Comparison of ENCODE assay signal across 8 cellular contexts in the genomic region with DNA sequence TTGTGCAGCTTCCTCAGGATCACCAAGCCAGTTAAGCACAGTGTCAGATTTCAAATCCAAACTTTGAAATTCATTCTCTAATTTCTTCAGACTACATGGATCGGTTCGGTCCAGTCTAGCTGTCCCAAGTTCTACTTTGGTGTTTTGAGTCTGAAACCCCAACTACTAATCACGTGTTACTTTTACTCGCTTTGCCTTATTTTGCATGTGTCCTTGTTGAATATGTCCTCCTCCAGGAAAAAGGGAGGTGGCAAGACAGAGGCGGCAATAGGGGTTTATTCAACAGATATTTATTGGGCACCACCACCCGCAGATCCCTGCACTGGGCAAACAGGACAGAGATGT. TPM values are rescaled to one million over a fixed set of nuclear protein-coding genes. Genes with fewer than 3 reads are reported as not detected.
DNase-seq lines count a peak whose midpoint lies in the region; ATAC-seq and TF ChIP-seq lines count a peak whose summit lies in the region.

No MANE protein-coding gene starts in this region.

- H3K27ac Mint-ChIP-seq in activated naive CD4-positive, alpha-beta T cell treated with anti-CD3 and anti-CD28 coated beads, Interleukin-2, amount 50 U/mL, for 24 hours: no peak overlapping the region
- no peak overlapping the region for H3K27ac Mint-ChIP-seq in activated naive CD4-positive, alpha-beta T cell treated with anti-CD3 and anti-CD28 coated beads, Interleukin-2, amount 50 U/mL, for 72 hours

- WGBS in urinary bladder: 2% methylated on average over 6 of the region's 6 CpGs

- H3K27ac ChIP-seq in lower lobe of right lung (no peak overlapping the region), urinary bladder (ENCODE audit: low read depth) (no peak overlapping the region)

- intact Hi-C loops in lower lobe of right lung (cut with DNase I): no loop called here

- H3K27me3 ChIP-seq in lower lobe of right lung (ENCODE audit: low read depth): peaks cover 23% of the 10 kb centered on the region

- H3K4me3 ChIP-seq in astrocyte of the spinal cord (ENCODE audit: low read depth, low read length) (peak overlapping the region; percentile 69), lower lobe of right lung (peak overlapping the region; percentile 49), urinary bladder (ENCODE audit: low read depth, low read length) (peak overlapping the region; percentile 83)

- H3K4me1 Mint-ChIP-seq in activated naive CD4-positive, alpha-beta T cell treated with anti-CD3 and anti-CD28 coated beads, Interleukin-2, amount 50 U/mL, for 24 hours: peaks cover 15% of the 10 kb centered on the region

- H3K9me3 ChIP-seq in lower lobe of right lung: no peaks in the 10 kb centered on the region

- H3K4me1 ChIP-seq in lower lobe of right lung (peaks cover 26% of the 10 kb centered on the region), urinary bladder (ENCODE audit: insufficient read depth) (no peaks in the 10 kb centered on the region)

- H3K4me3 Mint-ChIP-seq in activated naive CD4-positive, alpha-beta T cell treated with anti-CD3 and anti-CD28 coated beads, Interleukin-2, amount 50 U/mL, for 24 hours: peak overlapping the region; percentile 93

- in situ Hi-C loops in astrocyte of the spinal cord (cut with HindIII; ENCODE audit: low sequenced_read_pairs): no loop called here

- H3K36me3 Mint-ChIP-seq in activated naive CD4-positive, alpha-beta T cell treated with anti-CD3 and anti-CD28 coated beads, Interleukin-2, amount 50 U/mL, for 24 hours: no peaks in the 10 kb centered on the region
- H3K36me3 Mint-ChIP-seq in activated naive CD4-positive, alpha-beta T cell treated with anti-CD3 and anti-CD28 coated beads, Interleukin-2, amount 50 U/mL, for 72 hours: peaks cover 0 to 5% of the 10 kb centered on the region in 2 donors

- no peak for ATAC-seq in activated naive CD4-positive, alpha-beta T cell treated with anti-CD3 and anti-CD28 coated beads, Interleukin-2, amount 50 U/mL, for 72 hours
- ATAC-seq in lower lobe of right lung: no peak
- ATAC-seq in HG02840 (IDR thresholded peaks at IDR 0.05; ENCODE audit: low FRiP score, unreplicated experiment): no peak

- peaks cover 57% of the 10 kb centered on the region for H3K27me3 Mint-ChIP-seq in activated naive CD4-positive, alpha-beta T cell treated with anti-CD3 and anti-CD28 coated beads, Interleukin-2, amount 50 U/mL, for 24 hours

- DNase-seq in activated naive CD4-positive, alpha-beta T cell treated with anti-CD3 and anti-CD28 coated beads, Interleukin-2, amount 50 U/mL, for 72 hours (ENCODE audit: low spot score in 2 of 2): no peak
- DNase-seq in astrocyte of the spinal cord (ENCODE audit: low read depth, low spot score): peak; percentile 50
- DNase-seq in lower lobe of right lung: no peak
- DNase-seq in cortex of kidney (lab: John Stamatoyannopoulos, UW): no peak
- DNase-seq in NCI-H187 treated with DMSO at 0.1 percent for 48 hours (lab: John Stamatoyannopoulos, UW): no peak

- no peaks in the 10 kb centered on the region for H3K36me3 ChIP-seq in lower lobe of right lung
- no peaks in the 10 kb centered on the region for H3K36me3 ChIP-seq in urinary bladder (ENCODE audit: insufficient read depth)

- peaks cover 5% of the 10 kb centered on the region for H3K9me3 Mint-ChIP-seq in activated naive CD4-positive, alpha-beta T cell treated with anti-CD3 and anti-CD28 coated beads, Interleukin-2, amount 50 U/mL, for 24 hours
- no peaks in the 10 kb centered on the region for H3K9me3 Mint-ChIP-seq in activated naive CD4-positive, alpha-beta T cell treated with anti-CD3 and anti-CD28 coated beads, Interleukin-2, amount 50 U/mL, for 72 hours

- TF ChIP-seq CTCF in astrocyte of the spinal cord (IDR thresholded peaks at IDR 0.05; ENCODE audit: low read depth, low read length) (no peak), lower lobe of right lung (IDR thresholded peaks at IDR 0.05) (no peak)

RNA-seq across cellular contexts. Expression of a gene that starts 0.5 kb away (rescaled TPM):
- total RNA-seq in activated naive CD4-positive, alpha-beta T cell treated with anti-CD3 and anti-CD28 coated beads, Interleukin-2, amount 50 U/mL, for 72 hours: under 1 TPM in 1 of 2 donors, not detected in 1; 0.08 TPM
- total RNA-seq in lower lobe of right lung: 6.7 TPM
- total RNA-seq in urinary bladder: 71.5 TPM
- polyA plus RNA-seq in urinary bladder: 2.6 TPM

RNA-seq across cellular contexts. Expression of a gene that starts 39.1 kb away (rescaled TPM):
- 10 to 100 TPM; 25.7 to 34.3 TPM for total RNA-seq in activated naive CD4-positive, alpha-beta T cell treated with anti-CD3 and anti-CD28 coated beads, Interleukin-2, amount 50 U/mL, for 72 hours
- total RNA-seq in lower lobe of right lung: 16.8 TPM
- total RNA-seq in urinary bladder: 29.2 TPM
- polyA plus RNA-seq in urinary bladder: 9.2 TPM
